13 cellular contexts compared by ENCODE assay signal in the genomic region with DNA sequence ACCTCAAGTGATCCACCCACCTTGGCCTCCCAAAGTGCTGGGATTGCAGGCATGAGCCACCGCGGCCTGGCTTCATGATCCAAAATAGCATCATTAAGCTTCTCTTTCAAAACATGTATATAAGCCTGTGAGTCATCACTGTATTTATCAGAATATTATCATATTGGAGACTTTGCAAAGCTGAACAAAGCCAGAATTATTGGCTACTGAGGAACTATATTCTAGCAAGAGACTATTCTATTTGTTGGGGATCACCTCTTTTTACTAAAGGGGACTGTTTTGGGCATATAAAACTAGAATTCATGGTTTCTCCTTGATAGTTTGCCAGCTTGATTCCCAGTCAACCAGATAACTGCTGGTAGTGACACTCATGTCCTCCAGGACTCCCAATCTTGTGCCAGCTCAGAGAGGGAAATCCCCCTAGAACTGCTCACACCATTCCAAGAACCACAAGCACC. TPM values are rescaled to one million over a fixed set of nuclear protein-coding genes. Genes with fewer than 3 reads are reported as not detected.
DNase-seq lines count a peak whose midpoint lies in the region; ATAC-seq and TF ChIP-seq lines count a peak whose summit lies in the region.
"Had no signal": no experiment of that assay in that cellular context is flagged by ENCODE, and none has a peak within 500 bp of the region (broad histone marks: within the 10 kb centered on the region; RNA-seq: fewer than 3 reads in every experiment).

No MANE protein-coding gene starts in this region.

- H3K27me3 Mint-ChIP-seq in activated T-helper 17 cell treated with anti-CD3 and anti-CD28 coated beads, Interleukin-2, amount 50 U/mL, for 72 hours = no peaks in the 10 kb centered on the region

- no peak overlapping the region for H3K4me3 ChIP-seq in thyroid gland (replicated peaks in 1 of 3)
- no peak overlapping the region for H3K4me3 ChIP-seq in left lung

- ATAC-seq in Right ventricle myocardium inferior (peak; percentile 66), foreskin keratinocyte (peak; percentile 90), left lung (no peak), HG02981 (IDR thresholded peaks at IDR 0.05; ENCODE audit: unreplicated experiment) (no peak)
- ATAC-seq in activated T-helper 17 cell treated with anti-CD3 and anti-CD28 coated beads, Interleukin-2, amount 50 U/mL, for 72 hours (replicated peaks) = peak; percentile 45

- no peaks in the 10 kb centered on the region for H3K9me3 Mint-ChIP-seq in activated T-helper 17 cell treated with anti-CD3 and anti-CD28 coated beads, Interleukin-2, amount 50 U/mL, for 72 hours

- no peak overlapping the region for H3K27ac Mint-ChIP-seq in activated T-helper 17 cell treated with anti-CD3 and anti-CD28 coated beads, Interleukin-2, amount 50 U/mL, for 72 hours

- H3K27me3 ChIP-seq in foreskin keratinocyte (no peaks in the 10 kb centered on the region), thyroid gland (no peaks in the 10 kb centered on the region), left lung (no peaks in the 10 kb centered on the region)

- 59 to 70% methylated on average over 2 of the region's 2 CpGs for WGBS in thyroid gland, 2 donors

- TF ChIP-seq POLR2A in thyroid gland (IDR thresholded peaks at IDR 0.05) = no peak

- peak overlapping the region; percentile 21 for H3K27ac ChIP-seq in foreskin keratinocyte
- no peak overlapping the region for H3K27ac ChIP-seq in thyroid gland
- H3K27ac ChIP-seq in left lung = no peak overlapping the region

- H3K36me3 Mint-ChIP-seq in activated T-helper 17 cell treated with anti-CD3 and anti-CD28 coated beads, Interleukin-2, amount 50 U/mL, for 72 hours (ENCODE audit: low read depth) = peaks cover 65% of the 10 kb centered on the region

- peaks cover 50% of the 10 kb centered on the region for H3K4me1 Mint-ChIP-seq in activated T-helper 17 cell treated with anti-CD3 and anti-CD28 coated beads, Interleukin-2, amount 50 U/mL, for 72 hours

- DNase-seq in Right ventricle myocardium inferior (ENCODE audit: missing footprints) = no peak
- no peak for DNase-seq in cardiac septum (ENCODE audit: low spot score)
- peak; percentile 37 to 72 for DNase-seq in foreskin keratinocyte
- DNase-seq in thyroid gland = peak; percentile 19 to 32
- no peak for DNase-seq in left lung
- no peak for DNase-seq in DMS114 treated with DMSO at 0.1 percent for 48 hours (lab: John Stamatoyannopoulos, UW; ENCODE audit: unreplicated experiment)
- DNase-seq: effector memory CD4-positive, alpha-beta T cell; hippocampal formation; mesendoderm; NCI-H1417 treated with DMSO at 0.1 percent for 48 hours; NCI-H524 had no signal

- TF ChIP-seq CTCF in foreskin keratinocyte (conservative IDR thresholded peaks at IDR 0.05) (no peak), thyroid gland (IDR thresholded peaks at IDR 0.05) (no peak), left lung (IDR thresholded peaks at IDR 0.05) (no peak)

- H3K4me1 ChIP-seq in foreskin keratinocyte = peaks cover 34% of the 10 kb centered on the region
- peaks cover 8 to 37% of the 10 kb centered on the region in 2 donors for H3K4me1 ChIP-seq in thyroid gland
- peaks cover 5 to 41% of the 10 kb centered on the region in 2 donors for H3K4me1 ChIP-seq in left lung

- H3K36me3 ChIP-seq in thyroid gland (no peaks in the 10 kb centered on the region), left lung (no peaks in the 10 kb centered on the region)

- intact Hi-C loops in Right ventricle myocardium inferior (cut with DNase I) (no loop called here), cardiac septum (cut with DNase I) (loop anchor here (5.0 kb wide), 1 partner anchor 51 kb away; no protein-coding TSS in a partner anchor), thyroid gland (cut with DNase I) (no loop called here), left lung (cut with DNase I) (no loop called here)

- H3K9me3 ChIP-seq in thyroid gland (no peaks in the 10 kb centered on the region), left lung (no peaks in the 10 kb centered on the region)

- no peak overlapping the region for H3K4me3 Mint-ChIP-seq in activated T-helper 17 cell treated with anti-CD3 and anti-CD28 coated beads, Interleukin-2, amount 50 U/mL, for 72 hours

RNA-seq across cellular contexts. Expression of gene TET2, which starts 40.1 kb away (rescaled TPM):
- total RNA-seq in Right ventricle myocardium inferior (12.1 TPM), cardiac septum (19.5 TPM), foreskin keratinocyte (11.9 and 13.2 TPM in 2 replicates), thyroid gland (10 to 100 TPM; 27.4 to 40.5 (median 32.4) TPM), left lung (10 to 100 TPM; 19.1 to 33.2 TPM)
- 10 to 100 TPM; 41.8 to 87.4 TPM for total RNA-seq in activated T-helper 17 cell treated with anti-CD3 and anti-CD28 coated beads, Interleukin-2, amount 50 U/mL, for 72 hours
- 1.2 TPM in 2 replicates for polyA plus RNA-seq in foreskin keratinocyte

Comparison
In these comparisons a context has a peak if more than half of its experiments do, and no peak if none do; other contexts are left out.
1. ATAC-seq: peak in Right ventricle myocardium inferior (single experiment), activated T-helper 17 cell treated with anti-CD3 and anti-CD28 coated beads, Interleukin-2, amount 50 U/mL, for 72 hours (single experiment) and foreskin keratinocyte (single experiment); none in left lung (single experiment) and HG02981 (single experiment).
2. DNase-seq: peak in foreskin keratinocyte (2 of 2) and thyroid gland (2 of 2); none in Right ventricle myocardium inferior (single experiment), cardiac septum (single experiment), left lung (0 of 2) and DMS114 treated with DMSO at 0.1 percent for 48 hours (single experiment).